Comparison of ENCODE assay signal across 1 cellular context in the genomic region with DNA sequence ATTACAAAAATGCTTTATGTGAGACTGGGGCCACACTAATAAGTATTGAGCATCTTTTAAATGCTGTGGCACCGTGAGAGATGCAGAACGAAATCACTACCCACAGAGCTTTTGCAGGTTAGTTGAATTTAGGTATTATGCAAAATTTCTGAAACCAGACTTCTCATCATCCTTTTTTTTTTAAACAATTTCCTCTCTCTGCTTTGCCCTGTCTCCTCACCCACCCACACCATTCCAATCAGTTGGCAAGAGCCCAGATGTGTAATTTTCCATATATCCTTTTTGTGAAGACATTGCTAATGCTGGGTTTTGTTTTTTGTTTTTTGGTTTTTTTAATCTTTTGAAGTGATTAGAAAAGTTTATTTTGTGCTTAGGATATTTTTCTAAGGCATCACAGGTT.
TF ChIP-seq lines count a peak whose summit lies in the region.

No MANE protein-coding gene starts in this region.

TF ChIP-seq in H1, 55 proteins besides CTCF, POLR2A, EP300 and RAD21:
- TF ChIP-seq SIRT6 (IDR thresholded peaks at IDR 0.05; ENCODE audit: low read length), result no peak
- TF ChIP-seq, protein P1, sequence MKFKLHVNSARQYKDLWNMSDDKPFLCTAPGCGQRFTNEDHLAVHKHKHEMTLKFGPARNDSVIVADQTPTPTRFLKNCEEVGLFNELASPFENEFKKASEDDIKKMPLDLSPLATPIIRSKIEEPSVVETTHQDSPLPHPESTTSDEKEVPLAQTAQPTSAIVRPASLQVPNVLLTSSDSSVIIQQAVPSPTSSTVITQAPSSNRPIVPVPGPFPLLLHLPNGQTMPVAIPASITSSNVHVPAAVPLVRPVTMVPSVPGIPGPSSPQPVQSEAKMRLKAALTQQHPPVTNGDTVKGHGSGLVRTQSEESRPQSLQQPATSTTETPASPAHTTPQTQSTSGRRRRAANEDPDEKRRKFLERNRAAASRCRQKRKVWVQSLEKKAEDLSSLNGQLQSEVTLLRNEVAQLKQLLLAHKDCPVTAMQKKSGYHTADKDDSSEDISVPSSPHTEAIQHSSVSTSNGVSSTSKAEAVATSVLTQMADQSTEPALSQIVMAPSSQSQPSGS (IDR thresholded peaks at IDR 0.05; ENCODE audit: low read length), result no peak
- TF ChIP-seq BACH1 (IDR thresholded peaks at IDR 0.05; ENCODE audit: low read length), result no peak
- TF ChIP-seq BCL11A (IDR thresholded peaks at IDR 0.05; ENCODE audit: low read depth in 2 of 2, low read length in 2 of 2), result no peak
- TF ChIP-seq CBX5 (IDR thresholded peaks at IDR 0.05; ENCODE audit: low read depth, low read length), result no peak
- no peak for TF ChIP-seq CHD2 (IDR thresholded peaks at IDR 0.05; ENCODE audit: low read length)
- TF ChIP-seq CREB1 (IDR thresholded peaks at IDR 0.05), result no peak
- no peak for TF ChIP-seq MAFK (IDR thresholded peaks at IDR 0.05; ENCODE audit: low read depth, low read length)
- no peak for TF ChIP-seq KDM4A (IDR thresholded peaks at IDR 0.05; ENCODE audit: low read depth, low read length, severe bottlenecking)
- TF ChIP-seq, protein P2, sequence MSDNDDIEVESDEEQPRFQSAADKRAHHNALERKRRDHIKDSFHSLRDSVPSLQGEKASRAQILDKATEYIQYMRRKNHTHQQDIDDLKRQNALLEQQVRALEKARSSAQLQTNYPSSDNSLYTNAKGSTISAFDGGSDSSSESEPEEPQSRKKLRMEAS (IDR thresholded peaks at IDR 0.05), result no peak
- no peak for TF ChIP-seq NANOG (IDR thresholded peaks at IDR 0.05; ENCODE audit: insufficient read depth, low read depth, low read length, poor library complexity, severe bottlenecking)
- no peak for TF ChIP-seq GABPA (IDR thresholded peaks at IDR 0.05; ENCODE audit: borderline replicate concordance, insufficient read depth, low read length)
- no peak for TF ChIP-seq SRF (IDR thresholded peaks at IDR 0.05; ENCODE audit: low read depth, low read length)
- TF ChIP-seq KDM5A (IDR thresholded peaks at IDR 0.05; ENCODE audit: low read length), result no peak
- TF ChIP-seq GTF2F1 (IDR thresholded peaks at IDR 0.05; ENCODE audit: borderline replicate concordance, low read depth, low read length), result no peak
- no peak for TF ChIP-seq POLR2AphosphoS5 (IDR thresholded peaks at IDR 0.05; ENCODE audit: low read depth, low read length)
- TF ChIP-seq, protein P3, sequence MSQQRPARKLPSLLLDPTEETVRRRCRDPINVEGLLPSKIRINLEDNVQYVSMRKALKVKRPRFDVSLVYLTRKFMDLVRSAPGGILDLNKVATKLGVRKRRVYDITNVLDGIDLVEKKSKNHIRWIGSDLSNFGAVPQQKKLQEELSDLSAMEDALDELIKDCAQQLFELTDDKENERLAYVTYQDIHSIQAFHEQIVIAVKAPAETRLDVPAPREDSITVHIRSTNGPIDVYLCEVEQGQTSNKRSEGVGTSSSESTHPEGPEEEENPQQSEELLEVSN (IDR thresholded peaks at IDR 0.05), result no peak
- TF ChIP-seq EZH2 (IDR thresholded peaks at IDR 0.05; ENCODE audit: low read depth, low read length, severe bottlenecking), result no peak
